Comparison of ENCODE assay signal across 1 cellular context in the genomic region with DNA sequence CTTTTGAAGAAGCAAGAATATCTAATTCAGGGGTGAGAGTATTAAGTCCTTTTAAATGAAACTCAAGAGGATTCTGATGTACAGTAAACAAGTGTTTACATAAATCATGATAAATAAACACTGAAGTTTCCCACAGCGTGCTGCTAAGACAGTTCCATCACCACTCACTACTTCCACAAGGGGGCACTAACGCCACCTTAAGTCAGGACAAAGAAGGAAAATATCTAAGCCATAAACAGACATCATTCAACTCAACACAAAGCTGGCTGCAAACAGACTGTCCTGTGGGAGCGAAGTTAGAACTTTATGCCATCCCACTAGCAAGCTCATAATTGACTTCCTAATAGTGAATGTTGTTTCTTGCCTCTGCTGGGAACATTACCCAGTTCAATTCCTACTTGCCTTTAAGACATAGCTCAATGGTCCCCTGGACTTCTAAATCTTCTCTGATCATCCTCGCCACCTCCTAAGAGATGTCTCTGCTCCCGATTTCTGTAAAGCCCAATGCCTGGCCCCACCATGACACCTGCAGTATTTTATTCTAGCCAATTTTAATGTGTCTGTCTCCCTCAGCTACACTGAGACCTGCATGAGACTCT.
TF ChIP-seq lines count a peak whose summit lies in the region.

No MANE protein-coding gene starts in this region.

TF ChIP-seq in endothelial cell of umbilical vein, 7 proteins besides CTCF, POLR2A, EP300 and RAD21 (continued from another document):
- TF ChIP-seq, protein P1, sequence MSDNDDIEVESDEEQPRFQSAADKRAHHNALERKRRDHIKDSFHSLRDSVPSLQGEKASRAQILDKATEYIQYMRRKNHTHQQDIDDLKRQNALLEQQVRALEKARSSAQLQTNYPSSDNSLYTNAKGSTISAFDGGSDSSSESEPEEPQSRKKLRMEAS (IDR thresholded peaks at IDR 0.05; ENCODE audit: insufficient read depth, insufficient read length) = no peak
- TF ChIP-seq FOS (IDR thresholded peaks at IDR 0.05; ENCODE audit: borderline replicate concordance, insufficient read depth, low read length) (no peak), POLR2AphosphoS5 (IDR thresholded peaks at IDR 0.05; ENCODE audit: insufficient read depth, low read depth, low read length) (no peak)
TF ChIP-seq in endothelial cell of umbilical vein: peak in this region for 0.
